Comparison of ENCODE assay signal across 21 cellular contexts in the genomic region with DNA sequence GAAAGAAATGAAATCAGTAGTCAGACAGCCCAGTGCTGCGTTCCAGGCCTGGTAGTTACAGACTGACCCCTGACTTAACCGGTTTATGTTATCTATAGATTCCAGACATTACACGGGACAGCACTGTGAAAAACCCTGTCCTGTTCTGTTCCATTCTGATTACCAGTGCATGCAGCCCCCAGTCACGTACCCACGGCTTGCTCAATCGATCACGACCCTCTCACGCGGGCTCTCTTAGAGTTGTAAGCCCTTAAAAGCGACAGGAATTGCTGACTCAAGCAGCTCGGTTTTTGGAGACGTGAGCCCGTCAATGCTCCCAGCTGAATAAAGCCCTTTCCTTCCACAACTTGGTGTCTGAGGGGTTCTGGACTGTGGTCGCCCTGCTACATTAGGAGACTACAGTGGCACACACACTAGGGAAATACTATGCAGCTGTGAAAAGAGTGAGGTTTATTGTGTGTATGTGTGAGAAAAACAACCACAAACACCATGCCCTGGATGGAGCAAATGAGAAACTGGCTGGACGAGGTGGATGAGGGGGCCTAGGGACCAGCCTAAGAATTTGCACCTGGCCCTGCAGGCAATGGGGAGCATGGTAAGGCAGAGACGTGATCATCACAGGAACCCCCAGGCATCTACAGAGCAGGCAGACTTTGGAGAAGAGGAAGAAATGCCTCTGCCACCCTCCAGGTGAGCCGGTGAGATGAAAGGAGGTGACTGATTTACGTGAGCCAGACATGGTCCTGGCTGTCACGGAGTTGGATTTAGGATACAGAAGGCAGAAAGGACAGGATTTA.
"Had no signal": no experiment of that assay in that cellular context is flagged by ENCODE, and none has a peak within 500 bp of the region (broad histone marks: within the 10 kb centered on the region; RNA-seq: fewer than 3 reads in every experiment).

No MANE protein-coding gene starts in this region.

- H3K4me3 Mint-ChIP-seq: activated CD4-positive, alpha-beta T cell treated with anti-CD3 and anti-CD28 coated beads, Interleukin-2, amount 10 ng/mL, durations not matched to agents 24 days and 14 days; activated naive CD4-positive, alpha-beta T cell treated with anti-CD3 and anti-CD28 coated beads, Interleukin-2, amount 50 U/mL, for 24 hours; dendritic cell treated with granulocyte-macrophage colony-stimulating factor and Interleukin-4, amounts not matched to agents 40 ng/mL and 50 ng/mL, for 4 days; stimulated activated naive CD8-positive, alpha-beta T cell treated with anti-CD3 and anti-CD28 coated beads, Interleukin-15, amount 100 ng/mL, for 72 hours had no signal

- H3K9me3 Mint-ChIP-seq: activated naive CD4-positive, alpha-beta T cell treated with anti-CD3 and anti-CD28 coated beads, Interleukin-2, amount 50 U/mL, for 24 hours had no signal

- H3K36me3 ChIP-seq: esophagus muscularis mucosa, right lobe of liver, suprapubic skin, transverse colon, vagina had no signal

- H3K27ac Mint-ChIP-seq: activated CD4-positive, alpha-beta T cell treated with anti-CD3 and anti-CD28 coated beads, Interleukin-2, amount 10 ng/mL, durations not matched to agents 24 days and 14 days; activated naive CD4-positive, alpha-beta T cell treated with anti-CD3 and anti-CD28 coated beads, Interleukin-2, amount 50 U/mL, for 24 hours; dendritic cell treated with granulocyte-macrophage colony-stimulating factor and Interleukin-4, amounts not matched to agents 40 ng/mL and 50 ng/mL, for 4 days had no signal

- H3K27me3 ChIP-seq: esophagus muscularis mucosa, right lobe of liver, suprapubic skin, transverse colon, vagina had no signal

- H3K4me3 ChIP-seq: esophagus muscularis mucosa, psoas muscle, right lobe of liver, suprapubic skin, transverse colon, vagina had no signal

- ATAC-seq: left lobe of liver; psoas muscle; right lobe of liver; stimulated activated naive CD8-positive, alpha-beta T cell treated with anti-CD3 and anti-CD28 coated beads, Interleukin-15, amount 100 ng/mL, for 72 hours had no signal

- H3K4me1 ChIP-seq: psoas muscle, right lobe of liver had no signal

- FAIRE-seq: islet of Langerhans, small intestine had no signal

- H3K9me3 ChIP-seq: esophagus muscularis mucosa, right lobe of liver, suprapubic skin, transverse colon, vagina had no signal

- H3K27me3 Mint-ChIP-seq: activated CD4-positive, alpha-beta T cell treated with anti-CD3 and anti-CD28 coated beads, Interleukin-2, amount 10 ng/mL, durations not matched to agents 24 days and 14 days; activated naive CD4-positive, alpha-beta T cell treated with anti-CD3 and anti-CD28 coated beads, Interleukin-2, amount 50 U/mL, for 24 hours; stimulated activated naive CD8-positive, alpha-beta T cell treated with anti-CD3 and anti-CD28 coated beads, Interleukin-15, amount 100 ng/mL, for 72 hours had no signal

- H3K27ac ChIP-seq: esophagus muscularis mucosa, psoas muscle, right lobe of liver, suprapubic skin, transverse colon, vagina had no signal

- DNase-seq: activated CD4-positive, alpha-beta T cell treated with anti-CD3 and anti-CD28 coated beads, Interleukin-2, amount 10 ng/mL, durations not matched to agents 24 days and 14 days; activated CD8-positive, alpha-beta memory T cell treated with anti-CD3 and anti-CD28 coated beads for 24 hours; activated CD8-positive, alpha-beta memory T cell treated with anti-CD3 and anti-CD28 coated beads, Interleukin-2, amount 50 U/mL, for 48 hours; activated effector memory CD4-positive, alpha-beta T cell treated with Interleukin-2 at 50 U/mL for 16 hours; activated T-cell treated with anti-CD3 and anti-CD28 coated beads, Interleukin-2, amount 50 U/mL, for 48 hours; effector CD8-positive, alpha-beta T cell; mammary epithelial cell; right lobe of liver; small intestine; stimulated activated CD4-positive, alpha-beta T cell treated with anti-CD3 and anti-CD28 coated beads, Interleukin-4, amount 100 ng/mL, for 1 hour; stimulated activated naive CD8-positive, alpha-beta T cell treated with anti-CD3 and anti-CD28 coated beads, Interleukin-15, amount 100 ng/mL, for 72 hours; SW 1271; transverse colon had no signal
